1 cellular context compared by ENCODE assay signal in genomic region chr16:19694989-19695388, GRCh38.
TF ChIP-seq lines count a peak whose summit lies in the region.

No MANE protein-coding gene starts in this region.

TF ChIP-seq in HEK293, 187 proteins besides CTCF, POLR2A, EP300 and RAD21 (continued from another document):
- TF ChIP-seq ZNF292 (tag by site-specific recombination; IDR thresholded peaks at IDR 0.05; ENCODE audit: borderline replicate concordance, low read depth) (no peak), ZNF571 (tag by site-specific recombination; IDR thresholded peaks at IDR 0.05) (no peak), ZSCAN5A (tag by site-specific recombination; IDR thresholded peaks at IDR 0.05) (no peak), HOXA7 (CRISPR knock-in tag; IDR thresholded peaks at IDR 0.05; ENCODE audit: borderline replicate concordance) (no peak), ZNF600 (tag by site-specific recombination; IDR thresholded peaks at IDR 0.05) (no peak)
